ENCODE assay signal across 24 cellular contexts in genomic region chr5:128925973-128926372, GRCh38. TPM values are rescaled to one million over a fixed set of nuclear protein-coding genes. Genes with fewer than 3 reads are reported as not detected.
"Had no signal": no experiment of that assay in that cellular context is flagged by ENCODE, and none has a peak within 500 bp of the region (broad histone marks: within the 10 kb centered on the region; RNA-seq: fewer than 3 reads in every experiment).

No MANE protein-coding gene starts in this region.

- DNase-seq: colonic mucosa; effector CD4-positive, alpha-beta T cell; endodermal cell; foreskin melanocyte; head of caudate nucleus; hypothalamus; kidney glomerular epithelial cell; mammary epithelial cell; naive thymus-derived CD8-positive, alpha-beta T cell; pancreas; right lobe of liver; stimulated activated CD4-positive, alpha-beta T cell treated with anti-CD3 and anti-CD28 coated beads, Interleukin-4, amount 100 ng/mL, for 1 hour; stimulated activated CD8-positive, alpha-beta memory T cell treated with anti-CD3 and anti-CD28 coated beads, Interleukin-4, amount 100 ng/mL, for 48 hours; stimulated activated naive CD8-positive, alpha-beta T cell treated with anti-CD3 and anti-CD28 coated beads, Interleukin-15, Interleukin-2, amounts not matched to agents 100 U/mL and 50 U/mL, for 24 hours; thyroid gland had no signal

- H3K4me1 Mint-ChIP-seq: endodermal cell; naive thymus-derived CD8-positive, alpha-beta T cell; stimulated activated effector memory CD8-positive, alpha-beta T cell treated with anti-CD3 and anti-CD28 coated beads, Interleukin-12 subunit alpha, Interleukin-12 subunit beta, amount 100 ng/mL, for 72 hours had no signal

- ATAC-seq: naive thymus-derived CD8-positive, alpha-beta T cell; pancreas; right lobe of liver; stimulated activated effector memory CD8-positive, alpha-beta T cell treated with anti-CD3 and anti-CD28 coated beads, Interleukin-12 subunit alpha, Interleukin-12 subunit beta, amount 100 ng/mL, for 72 hours; stimulated activated naive CD8-positive, alpha-beta T cell treated with anti-CD3 and anti-CD28 coated beads, Interleukin-15, Interleukin-2, amounts not matched to agents 100 U/mL and 50 U/mL, for 24 hours had no signal

- H3K27ac Mint-ChIP-seq: endodermal cell; naive thymus-derived CD8-positive, alpha-beta T cell; progenitor cell of endocrine pancreas; stimulated activated effector memory CD8-positive, alpha-beta T cell treated with anti-CD3 and anti-CD28 coated beads, Interleukin-12 subunit alpha, Interleukin-12 subunit beta, amount 100 ng/mL, for 72 hours; type B pancreatic cell had no signal

- H3K4me3 ChIP-seq: colonic mucosa, pancreas, right lobe of liver, suprapubic skin, thyroid gland had no signal

- H3K9me3 ChIP-seq: colonic mucosa, pancreas, right lobe of liver, suprapubic skin, thyroid gland had no signal

- H3K4me1 ChIP-seq: colonic mucosa, pancreas, right lobe of liver, suprapubic skin, thyroid gland had no signal

- H3K36me3 ChIP-seq: colonic mucosa, pancreas, right lobe of liver, suprapubic skin, thyroid gland had no signal

- H3K36me3 Mint-ChIP-seq: naive thymus-derived CD8-positive, alpha-beta T cell; stimulated activated effector memory CD8-positive, alpha-beta T cell treated with anti-CD3 and anti-CD28 coated beads, Interleukin-12 subunit alpha, Interleukin-12 subunit beta, amount 100 ng/mL, for 72 hours; type B pancreatic cell had no signal

- H3K27me3 ChIP-seq: colonic mucosa, pancreas, right lobe of liver, suprapubic skin, thyroid gland had no signal

- H3K9me3 Mint-ChIP-seq: stimulated activated effector memory CD8-positive, alpha-beta T cell treated with anti-CD3 and anti-CD28 coated beads, Interleukin-12 subunit alpha, Interleukin-12 subunit beta, amount 100 ng/mL, for 72 hours had no signal

- H3K4me3 Mint-ChIP-seq: endodermal cell; naive thymus-derived CD8-positive, alpha-beta T cell; stimulated activated effector memory CD8-positive, alpha-beta T cell treated with anti-CD3 and anti-CD28 coated beads, Interleukin-12 subunit alpha, Interleukin-12 subunit beta, amount 100 ng/mL, for 72 hours; type B pancreatic cell had no signal

- FAIRE-seq: islet of Langerhans, pancreas, urothelium cell line had no signal

- H3K27me3 Mint-ChIP-seq: progenitor cell of endocrine pancreas, type B pancreatic cell had no signal

- H3K27ac ChIP-seq: colonic mucosa, pancreas, right lobe of liver, suprapubic skin, thyroid gland had no signal

RNA-seq across cellular contexts. Expression of gene SLC27A6, which starts 39.3 kb away (rescaled TPM):
- total RNA-seq: mesenteric fat pad; mononuclear cell; naive thymus-derived CD8-positive, alpha-beta T cell; right lobe of liver had no signal
- polyA plus RNA-seq: liver; naive thymus-derived CD8-positive, alpha-beta T cell had no signal
